In genomic region chr4:81466841-81467671, GRCh38 we compare ENCODE assay signal across 8 cellular contexts. TPM values are rescaled to one million over a fixed set of nuclear protein-coding genes. Genes with fewer than 3 reads are reported as not detected.
DNase-seq lines count a peak whose midpoint lies in the region; ATAC-seq and TF ChIP-seq lines count a peak whose summit lies in the region.

No MANE protein-coding gene starts in this region.

- H3K4me1 Mint-ChIP-seq in activated CD4-positive, alpha-beta T cell treated with anti-CD3 and anti-CD28 coated beads, Interleukin-2, amount 10 ng/mL, durations not matched to agents 24 days and 14 days, result peaks cover 16% of the 10 kb centered on the region

- H3K36me3 ChIP-seq in mucosa of descending colon (ENCODE audit: low read depth), result no peaks in the 10 kb centered on the region

- no peaks in the 10 kb centered on the region for H3K9me3 ChIP-seq in mucosa of descending colon

- DNase-seq in AG08396 (ENCODE audit: low spot score) (peak; percentile 48), GM13977 (ENCODE audit: low spot score) (peak; percentile 56), NCI-H446 (lab: John Stamatoyannopoulos, UW) (peak; percentile 71 to 80), mucosa of descending colon (peak in 1 of 3 donors; percentile 98)
- peak; percentile 93 for DNase-seq in activated CD4-positive, alpha-beta T cell treated with anti-CD3 and anti-CD28 coated beads, Interleukin-2, amount 10 ng/mL, durations not matched to agents 24 days and 14 days
- DNase-seq in effector CD8-positive, alpha-beta T cell (lab: John Stamatoyannopoulos, UW), result peak; percentile 65
- peak; percentile 15 to 84 (median 64) for DNase-seq in stimulated activated naive CD4-positive, alpha-beta T cell (lab: John Stamatoyannopoulos, UW)

- intact Hi-C loops in activated CD4-positive, alpha-beta T cell treated with anti-CD3 and anti-CD28 coated beads, Interleukin-2, amount 10 ng/mL, durations not matched to agents 24 days and 14 days (cut with micrococcal nuclease), result loop anchor here (1.0 to 5.0 kb wide), 5 partner anchors 60 to 801 kb away; no protein-coding TSS in a partner anchor
- intact Hi-C loops in mucosa of descending colon (cut with DNase I, micrococcal nuclease), result loop anchor here (1.0 to 10.0 kb wide), 3 partner anchors 62 to 380 kb away; no protein-coding TSS in a partner anchor

- no peaks in the 10 kb centered on the region for H3K9me3 Mint-ChIP-seq in activated CD4-positive, alpha-beta T cell treated with anti-CD3 and anti-CD28 coated beads, Interleukin-2, amount 10 ng/mL, durations not matched to agents 24 days and 14 days

- H3K4me3 Mint-ChIP-seq in activated CD4-positive, alpha-beta T cell treated with anti-CD3 and anti-CD28 coated beads, Interleukin-2, amount 10 ng/mL, durations not matched to agents 24 days and 14 days, result no peak overlapping the region

- ATAC-seq in mucosa of descending colon (no peak), HG03039 (IDR thresholded peaks at IDR 0.05; ENCODE audit: unreplicated experiment) (no peak)

- H3K27me3 Mint-ChIP-seq in activated CD4-positive, alpha-beta T cell treated with anti-CD3 and anti-CD28 coated beads, Interleukin-2, amount 10 ng/mL, durations not matched to agents 24 days and 14 days, result peaks cover 2% of the 10 kb centered on the region

- H3K36me3 Mint-ChIP-seq in activated CD4-positive, alpha-beta T cell treated with anti-CD3 and anti-CD28 coated beads, Interleukin-2, amount 10 ng/mL, durations not matched to agents 24 days and 14 days (ENCODE audit: low read depth), result no peaks in the 10 kb centered on the region

- peak; percentile 88 for TF ChIP-seq CTCF in GM13977 (IDR thresholded peaks at IDR 0.05; ENCODE audit: extremely low read depth, insufficient read depth, missing control alignments)
- peak; percentile 77 for TF ChIP-seq CTCF in mucosa of descending colon (IDR thresholded peaks at IDR 0.05)

- no peak overlapping the region for H3K27ac Mint-ChIP-seq in activated CD4-positive, alpha-beta T cell treated with anti-CD3 and anti-CD28 coated beads, Interleukin-2, amount 10 ng/mL, durations not matched to agents 24 days and 14 days

- H3K4me3 ChIP-seq in mucosa of descending colon, result no peak overlapping the region

- H3K4me1 ChIP-seq in mucosa of descending colon (ENCODE audit: low read depth), result peaks cover 34% of the 10 kb centered on the region

- in situ Hi-C loops in GM13977 (cut with MboI; ENCODE audit: low pct_unique_long_range_greater_than_20kb, low sequenced_read_pairs, unreplicated experiment), result loop anchor here (10.0 kb wide), 1 partner anchor 378 kb away; no protein-coding TSS in a partner anchor

RNA-seq across cellular contexts. Expression of gene RASGEF1B, which starts 4.7 kb away (rescaled TPM):
- 3.9 and 5.5 TPM in 2 replicates for total RNA-seq in activated CD4-positive, alpha-beta T cell treated with anti-CD3 and anti-CD28 coated beads, Interleukin-2, amount 10 ng/mL, durations not matched to agents 24 days and 14 days
- total RNA-seq in mucosa of descending colon, result 10 to 100 TPM; 13.6 to 20.5 (median 15.4) TPM
